ENCODE assay signal across 8 cellular contexts in genomic region chr4:57190651-57191481, GRCh38.
DNase-seq lines count a peak whose midpoint lies in the region; ATAC-seq and TF ChIP-seq lines count a peak whose summit lies in the region.

No MANE protein-coding gene starts in this region.

- TF ChIP-seq CTCF in fibroblast of the aortic adventitia (IDR thresholded peaks at IDR 0.05; ENCODE audit: insufficient read depth, low read length): peak; percentile 63

- peak; percentile 31 for ATAC-seq in Right ventricle myocardium superior (ENCODE audit: poor library complexity)
- peak; percentile 79 for ATAC-seq in HG02759 (IDR thresholded peaks at IDR 0.05; ENCODE audit: unreplicated experiment)

- DNase-seq in Right ventricle myocardium superior (no peak), cardiac septum (ENCODE audit: low spot score) (no peak), RPMI7951 (ENCODE audit: low read depth) (peak; percentile 36), fibroblast of the aortic adventitia (ENCODE audit: low read depth) (peak; percentile 11), posterior cingulate gyrus (no peak), NCI-H2196 treated with DMSO at 0.1 percent for 48 hours (lab: John Stamatoyannopoulos, UW; ENCODE audit: unreplicated experiment) (no peak)
- peak; percentile 23 to 31 for DNase-seq in stimulated activated CD4-positive, alpha-beta T cell treated with anti-CD3 and anti-CD28 coated beads, Interleukin-4, amount 100 ng/mL, for 48 hours (ENCODE audit: low read depth in 2 of 2)

- H3K4me3 ChIP-seq in fibroblast of the aortic adventitia (ENCODE audit: low read depth, low read length): no peak overlapping the region

- intact Hi-C loops in Right ventricle myocardium superior (cut with DNase I): loop anchor here (10.0 kb wide), 1 partner anchor 64 kb away; no protein-coding TSS in a partner anchor
- intact Hi-C loops in cardiac septum (cut with DNase I): no loop called here
- intact Hi-C loops in posterior cingulate gyrus (cut with DNase I): no loop called here

Comparison
In these comparisons a context has a peak if more than half of its experiments do, and no peak if none do; other contexts are left out.
1. DNase-seq: peak in RPMI7951 (single experiment), fibroblast of the aortic adventitia (single experiment) and stimulated activated CD4-positive, alpha-beta T cell treated with anti-CD3 and anti-CD28 coated beads, Interleukin-4, amount 100 ng/mL, for 48 hours (2 of 2); none in Right ventricle myocardium superior (single experiment), cardiac septum (single experiment), posterior cingulate gyrus (0 of 10) and NCI-H2196 treated with DMSO at 0.1 percent for 48 hours (single experiment).